Comparison of ENCODE assay signal across 26 cellular contexts in genomic region chr5:53403758-53404157, GRCh38.
A peak's percentile ranks its signal among the peaks of the same experiment; 100 is the strongest.
DNase-seq lines count a peak whose midpoint lies in the region; ATAC-seq and TF ChIP-seq lines count a peak whose summit lies in the region.
"Had no signal": no experiment of that assay in that cellular context is flagged by ENCODE, and none has a peak within 500 bp of the region (broad histone marks: within the 10 kb centered on the region; RNA-seq: fewer than 3 reads in every experiment).

No MANE protein-coding gene starts in this region.

- ATAC-seq in SK-N-SH treated with all-trans-retinoic acid at 6 μM for 48 hours (peak; percentile 37; the same call in 2 of the 3 replicates), GM19455 (IDR thresholded peaks at IDR 0.05; ENCODE audit: unreplicated experiment) (no peak)
- ATAC-seq: activated CD4-positive, CD25-positive, alpha-beta regulatory T cell treated with anti-CD3 and anti-CD28 coated beads, Interleukin-2, amount 50 U/mL, for 24 hours; activated T-cell treated with anti-CD3 and anti-CD28 coated beads, Interleukin-2, amount 50 U/mL, for 72 hours; K562; pancreas had no signal

- peaks cover 18% of the 10 kb centered on the region for H3K4me1 ChIP-seq in fibroblast of lung (ENCODE audit: control insufficient read depth, extremely low read depth, insufficient read depth, low read length)
- H3K4me1 ChIP-seq: BLaER1 treated with 17β-estradiol and CSF1 and Interleukin-3, amounts not matched to agents 10 nM and 100 nM; pancreas; spleen had no signal

- H3K4me1 Mint-ChIP-seq in progenitor cell of endocrine pancreas (ENCODE audit: low read depth): no peaks in the 10 kb centered on the region
- H3K4me1 Mint-ChIP-seq: central memory CD8-positive, alpha-beta T cell had no signal

- peak overlapping the region; percentile 84 for H3K27ac ChIP-seq in fibroblast of lung (ENCODE audit: insufficient read depth, low read length)
- H3K27ac ChIP-seq: BLaER1 treated with 17β-estradiol and CSF1 and Interleukin-3, amounts not matched to agents 10 nM and 100 nM; esophagus muscularis mucosa; pancreas; spleen had no signal

- H3K27me3 ChIP-seq in fibroblast of lung (ENCODE audit: control insufficient read depth, insufficient read depth, low read length): no peaks in the 10 kb centered on the region
- H3K27me3 ChIP-seq: BLaER1 treated with 17β-estradiol and CSF1 and Interleukin-3, amounts not matched to agents 10 nM and 100 nM; esophagus muscularis mucosa; pancreas; stomach had no signal

- no peaks in the 10 kb centered on the region for H3K9me3 ChIP-seq in fibroblast of lung (ENCODE audit: control insufficient read depth, insufficient read depth, low read depth, low read length)
- H3K9me3 ChIP-seq: esophagus muscularis mucosa, pancreas, spleen had no signal

- H3K4me3 Mint-ChIP-seq in progenitor cell of endocrine pancreas (ENCODE audit: low read depth): no peak overlapping the region
- H3K4me3 Mint-ChIP-seq: activated CD4-positive, alpha-beta memory T cell treated with anti-CD3 and anti-CD28 coated beads for 36 hours; activated T-cell treated with anti-CD3 and anti-CD28 coated beads, Interleukin-2, amount 50 U/mL, for 72 hours; central memory CD8-positive, alpha-beta T cell; T-helper 1 cell treated with Interleukin-12 subunit alpha and Interleukin-12 subunit beta and Interleukin-4 antibody, amounts not matched to agents 30 μg/mL and 1 μg/mL, for 36 hours had no signal

- peak; percentile 79 for DNase-seq in EL
- peak; percentile 54 to 83 for DNase-seq in fibroblast of lung (ENCODE audit: low read depth in 2 of 2)
- peak; percentile 4 for DNase-seq in renal cortical epithelial cell (ENCODE audit: low read depth)
- no peak for DNase-seq in NCI-H2196 (lab: John Stamatoyannopoulos, UW; ENCODE audit: unreplicated experiment)
- no peak for DNase-seq in cerebellum (ENCODE audit: low spot score)
- no peak for DNase-seq in progenitor cell of endocrine pancreas (ENCODE audit: low spot score, unreplicated experiment)
- DNase-seq: activated CD4-positive, alpha-beta memory T cell treated with anti-CD3 and anti-CD28 coated beads for 36 hours; activated T-cell treated with anti-CD3 and anti-CD28 coated beads, Interleukin-2, amount 50 U/mL, for 72 hours; mammary epithelial cell; NCI-H1092; NCI-H187; NCI-H2171; NCI-H524; pancreas; spleen; stimulated activated CD4-positive, alpha-beta T cell treated with anti-CD3 and anti-CD28 coated beads, Interleukin-2, amount 100 ng/mL, for 24 hours; stimulated activated CD8-positive, alpha-beta memory T cell treated with anti-CD3 and anti-CD28 coated beads, Interleukin-4, amount 100 ng/mL, for 48 hours; stomach had no signal

- H3K4me3 ChIP-seq in fibroblast of lung (replicated peaks in 1 of 4; ENCODE audit: control extremely low read depth in 1 of 4, insufficient read depth in 1 of 4, low read depth in 3 of 4, low read length in 4 of 4): no peak overlapping the region
- H3K4me3 ChIP-seq: BLaER1 treated with 17β-estradiol and CSF1 and Interleukin-3, amounts not matched to agents 10 nM and 100 nM; esophagus muscularis mucosa; K562; pancreas; spleen; stomach had no signal

- no peak overlapping the region for H3K9ac ChIP-seq in fibroblast of lung (ENCODE audit: insufficient read depth, low read length)
- H3K9ac ChIP-seq: BLaER1 treated with 17β-estradiol and CSF1 and Interleukin-3, amounts not matched to agents 10 nM and 100 nM had no signal

- H3K36me3 Mint-ChIP-seq in progenitor cell of endocrine pancreas (ENCODE audit: insufficient read depth): no peaks in the 10 kb centered on the region
- H3K36me3 Mint-ChIP-seq: activated CD4-positive, alpha-beta memory T cell treated with anti-CD3 and anti-CD28 coated beads for 36 hours had no signal

- H3K27ac Mint-ChIP-seq in progenitor cell of endocrine pancreas: no peak overlapping the region
- H3K27ac Mint-ChIP-seq: activated CD4-positive, alpha-beta memory T cell treated with anti-CD3 and anti-CD28 coated beads for 36 hours; activated T-cell treated with anti-CD3 and anti-CD28 coated beads, Interleukin-2, amount 50 U/mL, for 72 hours; T-helper 1 cell treated with Interleukin-12 subunit alpha and Interleukin-12 subunit beta and Interleukin-4 antibody, amounts not matched to agents 30 μg/mL and 1 μg/mL, for 36 hours had no signal

- no peaks in the 10 kb centered on the region for H3K36me3 ChIP-seq in fibroblast of lung (ENCODE audit: control insufficient read depth, insufficient read depth, low read length)
- H3K36me3 ChIP-seq: BLaER1 treated with 17β-estradiol and CSF1 and Interleukin-3, amounts not matched to agents 10 nM and 100 nM; esophagus muscularis mucosa; pancreas; spleen; stomach had no signal

- H2AFZ ChIP-seq in fibroblast of lung (ENCODE audit: low read length): no peak overlapping the region

- TF ChIP-seq CTCF in fibroblast of lung (conservative IDR thresholded peaks at IDR 0.05 in 1 of 2, IDR thresholded peaks at IDR 0.05 in 1 of 2; ENCODE audit: low read depth in 1 of 2, low read length in 2 of 2) (no peak), progenitor cell of endocrine pancreas (IDR thresholded peaks at IDR 0.05; ENCODE audit: unreplicated experiment) (no peak)

- no peaks in the 10 kb centered on the region for H4K20me1 ChIP-seq in fibroblast of lung (ENCODE audit: control insufficient read depth, extremely low read depth, insufficient read depth, low read length)
- H4K20me1 ChIP-seq: BLaER1 treated with 17β-estradiol and CSF1 and Interleukin-3, amounts not matched to agents 10 nM and 100 nM had no signal

- H3K9me3 Mint-ChIP-seq in progenitor cell of endocrine pancreas (ENCODE audit: low read depth): no peaks in the 10 kb centered on the region
- H3K9me3 Mint-ChIP-seq: activated CD4-positive, alpha-beta memory T cell treated with anti-CD3 and anti-CD28 coated beads for 36 hours; activated T-cell treated with anti-CD3 and anti-CD28 coated beads, Interleukin-2, amount 50 U/mL, for 72 hours; central memory CD8-positive, alpha-beta T cell; T-helper 1 cell treated with Interleukin-12 subunit alpha and Interleukin-12 subunit beta and Interleukin-4 antibody, amounts not matched to agents 30 μg/mL and 1 μg/mL, for 36 hours had no signal

- H3K79me2 ChIP-seq in fibroblast of lung (ENCODE audit: control insufficient read depth, insufficient read depth, low read length): no peaks in the 10 kb centered on the region

- H3K4me2 ChIP-seq in fibroblast of lung (ENCODE audit: extremely low read depth, insufficient read depth, low read length): peak overlapping the region; percentile 4
- H3K4me2 ChIP-seq: BLaER1 treated with 17β-estradiol and CSF1 and Interleukin-3, amounts not matched to agents 10 nM and 100 nM had no signal

- H3K27me3 Mint-ChIP-seq in progenitor cell of endocrine pancreas: no peaks in the 10 kb centered on the region

TF ChIP-seq in SK-N-SH treated with all-trans-retinoic acid at 6 μM for 48 hours, 23 proteins besides CTCF, POLR2A, EP300 and RAD21:
- no peak for TF ChIP-seq BACH2 (CRISPR knock-in tag; IDR thresholded peaks at IDR 0.05; ENCODE audit: borderline replicate concordance)

Comparison
In these comparisons a context has a peak if more than half of its experiments do, and no peak if none do; other contexts are left out.
1. DNase-seq: peak in EL (single experiment), fibroblast of lung (2 of 2) and renal cortical epithelial cell (single experiment); none in NCI-H2196 (single experiment), cerebellum (single experiment) and progenitor cell of endocrine pancreas (single experiment).